8 cellular contexts compared by ENCODE assay signal in genomic region chr10:68901106-68901927, GRCh38. TPM values are rescaled to one million over a fixed set of nuclear protein-coding genes. Genes with fewer than 3 reads are reported as not detected.
A peak's percentile ranks its signal among the peaks of the same experiment; 100 is the strongest.
DNase-seq lines count a peak whose midpoint lies in the region; ATAC-seq and TF ChIP-seq lines count a peak whose summit lies in the region.

DDX50 (plus strand) TSS chr10:68901315; CDS start chr10:68901385, 70 bp downstream.

- peak; percentile 97 to 99 for ATAC-seq in CD4-positive, CD25-positive, alpha-beta regulatory T cell (ENCODE audit: low read depth in 2 of 2)
- ATAC-seq in GM19438 (IDR thresholded peaks at IDR 0.05; ENCODE audit: low read depth, unreplicated experiment) (peak; percentile 98), HG03575 (IDR thresholded peaks at IDR 0.05; ENCODE audit: extremely low read depth, insufficient number of reproducible peaks, low FRiP score, unreplicated experiment) (peak; percentile 92)

- TF ChIP-seq CTCF in liver (IDR thresholded peaks at IDR 0.05; ENCODE audit: low read depth, low read length, missing input control): peak; percentile 20

- CTCF ChIA-PET in activated CD4-positive, alpha-beta memory T cell treated with anti-CD3 and anti-CD28 coated beads for 36 hours (lab: Charles Lee): interaction anchor here (0.6 to 2.8 kb wide), 3 partner anchors 55 to 495 kb away, joined by 3 to 13 read pairs (median 3); partner anchors contain the start of genes DDX21 and RUFY2

- peaks cover under 1% of the 10 kb centered on the region for H3K36me3 ChIP-seq in CD4-positive, CD25-positive, alpha-beta regulatory T cell (ENCODE audit: control insufficient read depth, insufficient read depth, low read length)
- H3K36me3 ChIP-seq in liver (ENCODE audit: control insufficient read depth in 4 of 4, insufficient read depth in 3 of 4, low read depth in 1 of 4, low read length in 3 of 4): no peaks in the 10 kb centered on the region

- H3K9ac ChIP-seq in liver (ENCODE audit: low read depth in 1 of 2, low read length in 2 of 2): peak within 1 kb of the TSS; percentile 85 to 93

- no peaks in the 10 kb centered on the region for H3K27me3 Mint-ChIP-seq in CD4-positive, CD25-positive, alpha-beta regulatory T cell
- H3K27me3 Mint-ChIP-seq in activated CD4-positive, alpha-beta memory T cell treated with anti-CD3 and anti-CD28 coated beads for 36 hours: no peaks in the 10 kb centered on the region

- TF ChIP-seq RAD21 in liver (IDR thresholded peaks at IDR 0.05): peak in 1 of 2 donors; percentile 30

- peak within 1 kb of the TSS; percentile 98 to 100 (median 99) for H3K27ac Mint-ChIP-seq in CD4-positive, CD25-positive, alpha-beta regulatory T cell
- peak within 1 kb of the TSS; percentile 97 for H3K27ac Mint-ChIP-seq in activated CD4-positive, alpha-beta memory T cell treated with anti-CD3 and anti-CD28 coated beads for 36 hours

- whole genome bisulfite sequencing in liver: under 1% methylated on average over 47 of the region's 47 CpGs

- H3K4me3 ChIP-seq in CD4-positive, CD25-positive, alpha-beta regulatory T cell (ENCODE audit: low read depth, low read length): peak within 1 kb of the TSS; percentile 97
- peak within 1 kb of the TSS; percentile 84 to 95 (median 88) for H3K4me3 ChIP-seq in liver (ENCODE audit: low read depth in 1 of 3, low read length in 3 of 3)

- H3K4me1 ChIP-seq in CD4-positive, CD25-positive, alpha-beta regulatory T cell (ENCODE audit: control insufficient read depth, insufficient read depth, low read length, poor library complexity, severe bottlenecking): peaks cover 35% of the 10 kb centered on the region
- H3K4me1 ChIP-seq in liver (ENCODE audit: control insufficient read depth in 4 of 4, insufficient read depth in 4 of 4, low read length in 3 of 4): peaks cover 0 to 20% (median 13%) of the 10 kb centered on the region in 4 donors

- no peaks in the 10 kb centered on the region for H3K27me3 ChIP-seq in CD4-positive, CD25-positive, alpha-beta regulatory T cell (ENCODE audit: control insufficient read depth, insufficient read depth, low read length)
- no peaks in the 10 kb centered on the region for H3K27me3 ChIP-seq in liver (ENCODE audit: control insufficient read depth in 4 of 4, insufficient read depth in 4 of 4, low read length in 3 of 4)

- H3K4me3 Mint-ChIP-seq in CD4-positive, CD25-positive, alpha-beta regulatory T cell: peak within 1 kb of the TSS; percentile 97 to 98 (median 98)
- H3K4me3 Mint-ChIP-seq in activated CD4-positive, alpha-beta memory T cell treated with anti-CD3 and anti-CD28 coated beads for 36 hours: peak within 1 kb of the TSS; percentile 95

- intact Hi-C loops in activated CD4-positive, alpha-beta memory T cell treated with anti-CD3 and anti-CD28 coated beads for 36 hours (cut with micrococcal nuclease): loop anchor here (1.0 to 2.0 kb wide), 8 partner anchors 31 to 569 kb away; partner anchors contain the start of genes CCAR1, DDX21, DNA2 and HNRNPH3

- peak; percentile 94 to 99 (median 97) for DNase-seq in CD4-positive, CD25-positive, alpha-beta regulatory T cell
- DNase-seq in NCI-H82 treated with DMSO at 0.1 percent for 48 hours (lab: John Stamatoyannopoulos, UW; ENCODE audit: unreplicated experiment) (peak; percentile 95), dermis microvascular lymphatic vessel endothelial cell (ENCODE audit: low read depth in 2 of 2) (peak; percentile 99 to 100)
- peak; percentile 98 for DNase-seq in activated CD4-positive, alpha-beta memory T cell treated with anti-CD3 and anti-CD28 coated beads for 36 hours
- DNase-seq in stimulated activated CD4-positive, alpha-beta T cell treated with anti-CD3 and anti-CD28 coated beads, Interleukin-4, amount 100 ng/mL, for 4 hours: peak; percentile 87 to 97

- H3K9me3 Mint-ChIP-seq in CD4-positive, CD25-positive, alpha-beta regulatory T cell: peaks cover 0 to 2% (median 0%) of the 10 kb centered on the region in 7 donors
- no peaks in the 10 kb centered on the region for H3K9me3 Mint-ChIP-seq in activated CD4-positive, alpha-beta memory T cell treated with anti-CD3 and anti-CD28 coated beads for 36 hours

- POLR2A ChIA-PET in activated CD4-positive, alpha-beta memory T cell treated with anti-CD3 and anti-CD28 coated beads for 36 hours (lab: Charles Lee): interaction anchor here (0.7 to 2.5 kb wide), 5 partner anchors 55 to 569 kb away, joined by 3 to 15 read pairs (median 4); partner anchors contain the start of genes DDX21, HNRNPH3 and PBLD

- H3K9me3 ChIP-seq in CD4-positive, CD25-positive, alpha-beta regulatory T cell (ENCODE audit: control insufficient read depth in 2 of 2, low read length in 2 of 2): no peaks in the 10 kb centered on the region
- H3K9me3 ChIP-seq in liver (ENCODE audit: control insufficient read depth in 4 of 4, low read length in 3 of 4): no peaks in the 10 kb centered on the region

- H3K27ac ChIP-seq in CD4-positive, CD25-positive, alpha-beta regulatory T cell (ENCODE audit: insufficient read depth, low read length, poor library complexity, severe bottlenecking): peak within 1 kb of the TSS; percentile 98
- peak within 1 kb of the TSS; percentile 97 to 99 for H3K27ac ChIP-seq in liver (ENCODE audit: low read depth in 1 of 2, low read length in 2 of 2)

- H3K36me3 Mint-ChIP-seq in CD4-positive, CD25-positive, alpha-beta regulatory T cell: peaks cover 3% of the 10 kb centered on the region
- H3K36me3 Mint-ChIP-seq in activated CD4-positive, alpha-beta memory T cell treated with anti-CD3 and anti-CD28 coated beads for 36 hours: peaks cover 18% of the 10 kb centered on the region

- peaks cover 15 to 66% (median 42%) of the 10 kb centered on the region in 4 donors for H3K4me1 Mint-ChIP-seq in CD4-positive, CD25-positive, alpha-beta regulatory T cell
- H3K4me1 Mint-ChIP-seq in activated CD4-positive, alpha-beta memory T cell treated with anti-CD3 and anti-CD28 coated beads for 36 hours (ENCODE audit: low read depth): peaks cover 46% of the 10 kb centered on the region

TF ChIP-seq in liver, 16 proteins besides CTCF, POLR2A, EP300 and RAD21:
- TF ChIP-seq REST (IDR thresholded peaks at IDR 0.05) (no peak), SP1 (IDR thresholded peaks at IDR 0.05) (peak; percentile 76), JUND (IDR thresholded peaks at IDR 0.05) (peak in 1 of 2 donors; percentile 13), MAX (IDR thresholded peaks at IDR 0.05) (peak; percentile 62), FOXA1 (IDR thresholded peaks at IDR 0.05) (peak; percentile 44), HNF4A (conservative IDR thresholded peaks at IDR 0.05) (peak in 1 of 2 donors; percentile 16), RXRA (IDR thresholded peaks at IDR 0.05) (peak in 1 of 2 donors; percentile 36), YY1 (IDR thresholded peaks at IDR 0.05) (peak; percentile 83), GABPA (IDR thresholded peaks at IDR 0.05 in 1 of 2, conservative IDR thresholded peaks at IDR 0.05 in 1 of 2) (peak; percentile 88 to 97), EGR1 (IDR thresholded peaks at IDR 0.05; ENCODE audit: low read depth in 2 of 2) (peak; percentile 61 to 91), TAF1 (conservative IDR thresholded peaks at IDR 0.05) (no peak), ATF3 (IDR thresholded peaks at IDR 0.05) (no peak)

RNA-seq across cellular contexts. Expression of gene DDX50, which starts in this region (rescaled TPM):
- 39.7 TPM for total RNA-seq in CD4-positive, CD25-positive, alpha-beta regulatory T cell
- polyA plus RNA-seq in CD4-positive, CD25-positive, alpha-beta regulatory T cell: 10 to 100 TPM; 36.6 to 47.3 (median 39.7) TPM
- total RNA-seq in activated CD4-positive, alpha-beta memory T cell treated with anti-CD3 and anti-CD28 coated beads for 36 hours: 10 to 100 TPM; 68.8 to 71.9 TPM
- total RNA-seq in dermis microvascular lymphatic vessel endothelial cell (30.6 and 33.1 TPM in 2 replicates), liver (10 to 100 TPM; 13.0 to 18.8 TPM)
- 1 to 10 TPM; 7.0 to 8.0 TPM for polyA plus RNA-seq in liver

Comparison
In these comparisons a context has a peak if more than half of its experiments do, and no peak if none do; other contexts are left out.
1. Peak in every context shown above with its lines: DNase-seq, ATAC-seq, H3K4me3 ChIP-seq and H3K27ac ChIP-seq.
2. RNA of gene DDX50 (polyA plus RNA-seq): 36.6 to 47.3 TPM in CD4-positive, CD25-positive, alpha-beta regulatory T cell; 7.0 to 8.0 TPM in liver; every median in the first group is over 4 times any median in the second.